Comparison of ENCODE assay signal across 12 cellular contexts in genomic region chr4:151649461-151649860, GRCh38.
"Had no signal": no experiment of that assay in that cellular context is flagged by ENCODE, and none has a peak within 500 bp of the region (broad histone marks: within the 10 kb centered on the region; RNA-seq: fewer than 3 reads in every experiment).

No MANE protein-coding gene starts in this region.

- FAIRE-seq: astrocyte, islet of Langerhans had no signal

- ATAC-seq: gastroesophageal sphincter, left colon had no signal

- H3K27ac ChIP-seq: cardiac muscle cell, gastroesophageal sphincter, heart right ventricle had no signal

- DNase-seq: activated CD4-positive, alpha-beta T cell treated with anti-CD3 and anti-CD28 coated beads, Interleukin-2, amount 50 U/mL, for 1 hour; activated naive CD4-positive, alpha-beta T cell treated with anti-CD3 and anti-CD28 coated beads, Interleukin-2, amount 10 ng/mL, durations not matched to agents 7 days and 5 days; erythroblast; heart right ventricle; left colon; midbrain; stimulated activated CD4-positive, alpha-beta T cell treated with anti-CD3 and anti-CD28 coated beads, Interleukin-1b, Interleukin-23, amount 100 ng/mL, for 48 hours had no signal

- H3K36me3 ChIP-seq: cardiac muscle cell, heart right ventricle had no signal

- H3K9me3 ChIP-seq: gastroesophageal sphincter, heart right ventricle had no signal

- H3K4me3 ChIP-seq: cardiac muscle cell, gastroesophageal sphincter, heart right ventricle, lung had no signal

- H3K4me1 ChIP-seq: gastroesophageal sphincter had no signal

- H3K27me3 ChIP-seq: cardiac muscle cell, gastroesophageal sphincter, heart right ventricle had no signal
